In the genomic region with DNA sequence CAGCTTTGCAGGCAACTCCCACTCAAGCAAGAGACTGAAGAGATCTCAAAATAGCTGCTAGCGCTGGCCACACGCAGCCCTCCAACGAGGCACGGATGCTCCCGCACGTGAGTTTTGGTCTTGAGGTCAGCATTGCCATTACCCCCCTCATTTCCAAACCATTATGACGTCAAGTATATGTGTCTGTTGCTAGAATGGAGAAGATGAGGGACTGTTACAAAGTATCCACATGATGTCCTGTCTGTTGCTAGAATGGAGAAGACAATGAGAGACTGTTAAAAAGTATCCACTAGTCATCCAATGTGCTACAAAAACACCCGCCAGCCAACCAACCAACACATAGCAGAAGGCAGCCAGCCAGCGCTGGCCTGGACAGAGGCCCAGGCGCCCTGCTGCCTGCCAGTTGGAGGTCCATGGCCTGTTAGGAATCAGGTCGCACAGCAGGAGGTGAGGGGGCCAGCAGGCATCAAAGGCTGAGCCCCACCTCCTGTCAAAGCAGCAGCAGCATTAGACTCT, we compare ENCODE assay signal across 9 cellular contexts. TPM values are rescaled to one million over a fixed set of nuclear protein-coding genes. Genes with fewer than 3 reads are reported as not detected.
DNase-seq lines count a peak whose midpoint lies in the region.
"Had no signal": no experiment of that assay in that cellular context is flagged by ENCODE, and none has a peak within 500 bp of the region (broad histone marks: within the 10 kb centered on the region; RNA-seq: fewer than 3 reads in every experiment).

No MANE protein-coding gene starts in this region.

- no peaks in the 10 kb centered on the region for H3K27me3 Mint-ChIP-seq in activated T-helper 2 cell treated with anti-CD3 and anti-CD28 coated beads, Interferon-gamma antibody, Interleukin-2, Interleukin-4, amounts not matched to agents 10 μg/mL and 5 μg/mL and 100 μg/mL, durations not matched to agents 14 hours and 24 hours and 36 hours (ENCODE audit: low read depth)
- H3K27me3 Mint-ChIP-seq in activated naive CD4-positive, alpha-beta T cell treated with anti-CD3 and anti-CD28 coated beads, Interleukin-2, amount 10 ng/mL, durations not matched to agents 7 days and 5 days = no peaks in the 10 kb centered on the region

- DNase-seq in GM04504 (ENCODE audit: low read depth) (peak; percentile 21), head of caudate nucleus (peak; percentile 50 to 90 (median 80)), posterior cingulate gyrus (peak; percentile 61 to 97 (median 74)), NCI-H524 (lab: John Stamatoyannopoulos, UW) (no peak), NCI-H2107 treated with DMSO at 0.1 percent for 48 hours (lab: John Stamatoyannopoulos, UW; ENCODE audit: unreplicated experiment) (no peak)
- no peak for DNase-seq in activated T-helper 2 cell treated with anti-CD3 and anti-CD28 coated beads, Interferon-gamma antibody, Interleukin-2, Interleukin-4, amounts not matched to agents 10 μg/mL and 5 μg/mL and 100 μg/mL, durations not matched to agents 14 hours and 24 hours and 36 hours (ENCODE audit: low spot score)
- no peak for DNase-seq in activated naive CD4-positive, alpha-beta T cell treated with anti-CD3 and anti-CD28 coated beads, Interleukin-2, amount 10 ng/mL, durations not matched to agents 7 days and 5 days
- DNase-seq: endodermal cell, NCI-H1930 had no signal

- CTCF ChIA-PET in activated naive CD4-positive, alpha-beta T cell treated with anti-CD3 and anti-CD28 coated beads, Interleukin-2, amount 10 ng/mL, durations not matched to agents 7 days and 5 days (lab: Charles Lee) = no interaction called here

- peaks cover 37% of the 10 kb centered on the region for H3K36me3 Mint-ChIP-seq in activated T-helper 2 cell treated with anti-CD3 and anti-CD28 coated beads, Interferon-gamma antibody, Interleukin-2, Interleukin-4, amounts not matched to agents 10 μg/mL and 5 μg/mL and 100 μg/mL, durations not matched to agents 14 hours and 24 hours and 36 hours (ENCODE audit: low read depth)
- peaks cover 29% of the 10 kb centered on the region for H3K36me3 Mint-ChIP-seq in activated naive CD4-positive, alpha-beta T cell treated with anti-CD3 and anti-CD28 coated beads, Interleukin-2, amount 10 ng/mL, durations not matched to agents 7 days and 5 days

- no peak overlapping the region for H3K4me3 Mint-ChIP-seq in activated T-helper 2 cell treated with anti-CD3 and anti-CD28 coated beads, Interferon-gamma antibody, Interleukin-2, Interleukin-4, amounts not matched to agents 10 μg/mL and 5 μg/mL and 100 μg/mL, durations not matched to agents 14 hours and 24 hours and 36 hours (ENCODE audit: low read depth)
- H3K4me3 Mint-ChIP-seq in activated naive CD4-positive, alpha-beta T cell treated with anti-CD3 and anti-CD28 coated beads, Interleukin-2, amount 10 ng/mL, durations not matched to agents 7 days and 5 days = no peak overlapping the region
- H3K4me3 Mint-ChIP-seq: endodermal cell had no signal

- intact Hi-C loops in activated T-helper 2 cell treated with anti-CD3 and anti-CD28 coated beads, Interferon-gamma antibody, Interleukin-2, Interleukin-4, amounts not matched to agents 10 μg/mL and 5 μg/mL and 100 μg/mL, durations not matched to agents 14 hours and 24 hours and 36 hours (cut with micrococcal nuclease) = no loop called here
- intact Hi-C loops in head of caudate nucleus (cut with DNase I) = no loop called here
- intact Hi-C loops in posterior cingulate gyrus (cut with DNase I) = no loop called here

- peak overlapping the region; percentile 15 for H3K27ac Mint-ChIP-seq in activated T-helper 2 cell treated with anti-CD3 and anti-CD28 coated beads, Interferon-gamma antibody, Interleukin-2, Interleukin-4, amounts not matched to agents 10 μg/mL and 5 μg/mL and 100 μg/mL, durations not matched to agents 14 hours and 24 hours and 36 hours
- no peak overlapping the region for H3K27ac Mint-ChIP-seq in activated naive CD4-positive, alpha-beta T cell treated with anti-CD3 and anti-CD28 coated beads, Interleukin-2, amount 10 ng/mL, durations not matched to agents 7 days and 5 days
- H3K27ac Mint-ChIP-seq: endodermal cell had no signal

- H3K4me1 Mint-ChIP-seq in activated T-helper 2 cell treated with anti-CD3 and anti-CD28 coated beads, Interferon-gamma antibody, Interleukin-2, Interleukin-4, amounts not matched to agents 10 μg/mL and 5 μg/mL and 100 μg/mL, durations not matched to agents 14 hours and 24 hours and 36 hours (ENCODE audit: low read depth) = peaks cover 1% of the 10 kb centered on the region
- H3K4me1 Mint-ChIP-seq in activated naive CD4-positive, alpha-beta T cell treated with anti-CD3 and anti-CD28 coated beads, Interleukin-2, amount 10 ng/mL, durations not matched to agents 7 days and 5 days = peaks cover 2% of the 10 kb centered on the region
- H3K4me1 Mint-ChIP-seq: endodermal cell had no signal

- H3K9me3 Mint-ChIP-seq in activated T-helper 2 cell treated with anti-CD3 and anti-CD28 coated beads, Interferon-gamma antibody, Interleukin-2, Interleukin-4, amounts not matched to agents 10 μg/mL and 5 μg/mL and 100 μg/mL, durations not matched to agents 14 hours and 24 hours and 36 hours = no peaks in the 10 kb centered on the region
- no peaks in the 10 kb centered on the region for H3K9me3 Mint-ChIP-seq in activated naive CD4-positive, alpha-beta T cell treated with anti-CD3 and anti-CD28 coated beads, Interleukin-2, amount 10 ng/mL, durations not matched to agents 7 days and 5 days
- H3K9me3 Mint-ChIP-seq: endodermal cell had no signal

RNA-seq across cellular contexts. Expression of a gene that starts 24.8 kb away (rescaled TPM):
- 68.5 and 73.1 TPM in 2 replicates for total RNA-seq in activated T-helper 2 cell treated with anti-CD3 and anti-CD28 coated beads, Interferon-gamma antibody, Interleukin-2, Interleukin-4, amounts not matched to agents 10 μg/mL and 5 μg/mL and 100 μg/mL, durations not matched to agents 14 hours and 24 hours and 36 hours

Comparison
In these comparisons a context has a peak if more than half of its experiments do, and no peak if none do; other contexts are left out.
1. DNase-seq: peak in GM04504 (single experiment), head of caudate nucleus (42 of 42) and posterior cingulate gyrus (10 of 10); none in activated T-helper 2 cell treated with anti-CD3 and anti-CD28 coated beads, Interferon-gamma antibody, Interleukin-2, Interleukin-4, amounts not matched to agents 10 μg/mL and 5 μg/mL and 100 μg/mL, durations not matched to agents 14 hours and 24 hours and 36 hours (single experiment), NCI-H524 (0 of 2), NCI-H2107 treated with DMSO at 0.1 percent for 48 hours (single experiment) and activated naive CD4-positive, alpha-beta T cell treated with anti-CD3 and anti-CD28 coated beads, Interleukin-2, amount 10 ng/mL, durations not matched to agents 7 days and 5 days (single experiment).